Comparison of ENCODE assay signal across 1 cellular context in genomic region chr4:7736436-7737267, GRCh38.
TF ChIP-seq lines count a peak whose summit lies in the region.

No MANE protein-coding gene starts in this region.

TF ChIP-seq in GM23338, 12 proteins besides CTCF, POLR2A, EP300 and RAD21 (continued from another document):
- no peak for TF ChIP-seq ZNF462 (CRISPR knock-in tag; IDR thresholded peaks at IDR 0.05)
